31 cellular contexts compared by ENCODE assay signal in the genomic region with DNA sequence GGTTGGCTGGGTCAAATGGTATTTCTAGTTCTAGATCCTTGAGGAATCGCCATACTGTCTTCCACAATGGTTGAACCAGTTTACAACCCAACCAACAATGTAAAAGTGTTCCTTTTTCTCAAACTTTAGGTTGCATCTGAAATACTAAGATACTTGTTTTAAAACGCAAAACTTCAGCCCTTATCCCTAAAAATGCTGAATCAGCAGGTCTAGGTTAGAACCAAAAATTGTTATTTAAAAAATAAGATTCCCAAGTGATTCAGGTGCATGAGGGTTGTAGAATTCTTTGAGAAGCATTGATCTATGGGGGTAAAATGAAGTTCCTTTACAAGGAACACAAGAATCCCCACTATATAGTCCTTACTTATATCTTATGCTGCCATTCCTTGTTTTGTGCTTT.
"Had no signal": no experiment of that assay in that cellular context is flagged by ENCODE, and none has a peak within 500 bp of the region (broad histone marks: within the 10 kb centered on the region; RNA-seq: fewer than 3 reads in every experiment).

No MANE protein-coding gene starts in this region.

- H3K27ac ChIP-seq: neural progenitor cell, ovary, parathyroid adenoma, psoas muscle, skin epidermis, spleen, suprapubic skin, testis, tibial artery, transverse colon, upper lobe of right lung, uterus had no signal

- H3K36me3 ChIP-seq: neural progenitor cell, ovary, spleen, suprapubic skin, tibial artery, transverse colon, upper lobe of right lung, uterus had no signal

- H3K4me1 Mint-ChIP-seq: natural killer cell; neural progenitor cell; stimulated activated memory B cell treated with anti-CD40 and anti-IgM and Interleukin-4, amounts not matched to agents 10 μg/mL and 1 μg/mL and 100 μg/mL, for 72 hours; stimulated activated naive CD8-positive, alpha-beta T cell treated with anti-CD3 and anti-CD28 coated beads, Interleukin-15, amount 100 ng/mL, for 72 hours had no signal

- ATAC-seq: natural killer cell; psoas muscle; right cardiac atrium; sciatic nerve; stimulated activated memory B cell treated with anti-CD40 and anti-IgM and Interleukin-4, amounts not matched to agents 10 μg/mL and 1 μg/mL and 100 μg/mL, for 72 hours; stimulated activated naive CD8-positive, alpha-beta T cell treated with anti-CD3 and anti-CD28 coated beads, Interleukin-15, amount 100 ng/mL, for 72 hours; stimulated activated naive CD8-positive, alpha-beta T cell treated with anti-CD3 and anti-CD28 coated beads, Interleukin-15, Interleukin-2, amounts not matched to agents 100 U/mL and 50 U/mL, for 24 hours; upper lobe of right lung had no signal

- H3K4me3 Mint-ChIP-seq: natural killer cell; nephron; neural progenitor cell; stimulated activated memory B cell treated with anti-CD40 and anti-IgM and Interleukin-4, amounts not matched to agents 10 μg/mL and 1 μg/mL and 100 μg/mL, for 72 hours; stimulated activated naive CD8-positive, alpha-beta T cell treated with anti-CD3 and anti-CD28 coated beads, Interleukin-15, amount 100 ng/mL, for 72 hours; type B pancreatic cell had no signal

- H3K27ac Mint-ChIP-seq: natural killer cell; nephron; neural progenitor cell; progenitor cell of endocrine pancreas; stimulated activated memory B cell treated with anti-CD40 and anti-IgM and Interleukin-4, amounts not matched to agents 10 μg/mL and 1 μg/mL and 100 μg/mL, for 72 hours; stimulated activated naive CD8-positive, alpha-beta T cell treated with anti-CD3 and anti-CD28 coated beads, Interleukin-15, amount 100 ng/mL, for 72 hours; type B pancreatic cell had no signal

- H2AFZ ChIP-seq: neural progenitor cell, parathyroid adenoma had no signal

- DNase-seq: natural killer cell; occipital lobe; ovary; posterior cingulate gyrus; psoas muscle; right cardiac atrium; spleen; stimulated activated CD4-positive, alpha-beta T cell treated with anti-CD3 and anti-CD28 coated beads, Interleukin-12 subunit alpha, Interleukin-12 subunit beta, amount 100 ng/mL, for 4 hours; stimulated activated CD4-positive, alpha-beta T cell treated with anti-CD3 and anti-CD28 coated beads, Interleukin-1b, Interleukin-23, amount 100 ng/mL, for 48 hours; stimulated activated CD4-positive, alpha-beta T cell treated with anti-CD3 and anti-CD28 coated beads, Interleukin-4, amount 100 ng/mL, for 1 hour; stimulated activated CD4-positive, alpha-beta T cell treated with anti-CD3 and anti-CD28 coated beads, Interleukin-4, amount 100 ng/mL, for 4 hours; stimulated activated CD8-positive, alpha-beta memory T cell treated with anti-CD3 and anti-CD28 coated beads, Interleukin-4, amount 100 ng/mL, for 48 hours; stimulated activated naive CD4-positive, alpha-beta T cell; stimulated activated naive CD8-positive, alpha-beta T cell treated with anti-CD3 and anti-CD28 coated beads, Interleukin-15, amount 100 ng/mL, for 72 hours; stimulated activated naive CD8-positive, alpha-beta T cell treated with anti-CD3 and anti-CD28 coated beads, Interleukin-15, Interleukin-2, amounts not matched to agents 100 U/mL and 50 U/mL, for 24 hours; substantia nigra; testis; tibial artery; transverse colon; upper lobe of right lung; uterus had no signal

- H3K79me2 ChIP-seq: parathyroid adenoma had no signal

- H3K27me3 ChIP-seq: neural progenitor cell, ovary, suprapubic skin, testis, tibial artery, transverse colon, upper lobe of right lung, uterus had no signal

- H3K4me3 ChIP-seq: neural progenitor cell, ovary, psoas muscle, skin epidermis, smooth muscle cell, spleen, suprapubic skin, testis, tibial artery, transverse colon, upper lobe of right lung, uterus had no signal

- H3K27me3 Mint-ChIP-seq: progenitor cell of endocrine pancreas; stimulated activated memory B cell treated with anti-CD40 and anti-IgM and Interleukin-4, amounts not matched to agents 10 μg/mL and 1 μg/mL and 100 μg/mL, for 72 hours; type B pancreatic cell had no signal

- H3K9me3 Mint-ChIP-seq: natural killer cell; neural progenitor cell; stimulated activated memory B cell treated with anti-CD40 and anti-IgM and Interleukin-4, amounts not matched to agents 10 μg/mL and 1 μg/mL and 100 μg/mL, for 72 hours; stimulated activated naive CD8-positive, alpha-beta T cell treated with anti-CD3 and anti-CD28 coated beads, Interleukin-15, amount 100 ng/mL, for 72 hours; type B pancreatic cell had no signal

- H3K9ac ChIP-seq: neural progenitor cell, parathyroid adenoma had no signal

- H3K4me2 ChIP-seq: neural progenitor cell, smooth muscle cell had no signal

- H3K9me3 ChIP-seq: ovary, suprapubic skin, testis, tibial artery, transverse colon, upper lobe of right lung, uterus had no signal

- H3K36me3 Mint-ChIP-seq: natural killer cell; neural progenitor cell; stimulated activated memory B cell treated with anti-CD40 and anti-IgM and Interleukin-4, amounts not matched to agents 10 μg/mL and 1 μg/mL and 100 μg/mL, for 72 hours had no signal

- H3K4me1 ChIP-seq: neural progenitor cell, parathyroid adenoma, psoas muscle, spleen, upper lobe of right lung, uterus had no signal
